8 cellular contexts compared by ENCODE assay signal in the genomic region with DNA sequence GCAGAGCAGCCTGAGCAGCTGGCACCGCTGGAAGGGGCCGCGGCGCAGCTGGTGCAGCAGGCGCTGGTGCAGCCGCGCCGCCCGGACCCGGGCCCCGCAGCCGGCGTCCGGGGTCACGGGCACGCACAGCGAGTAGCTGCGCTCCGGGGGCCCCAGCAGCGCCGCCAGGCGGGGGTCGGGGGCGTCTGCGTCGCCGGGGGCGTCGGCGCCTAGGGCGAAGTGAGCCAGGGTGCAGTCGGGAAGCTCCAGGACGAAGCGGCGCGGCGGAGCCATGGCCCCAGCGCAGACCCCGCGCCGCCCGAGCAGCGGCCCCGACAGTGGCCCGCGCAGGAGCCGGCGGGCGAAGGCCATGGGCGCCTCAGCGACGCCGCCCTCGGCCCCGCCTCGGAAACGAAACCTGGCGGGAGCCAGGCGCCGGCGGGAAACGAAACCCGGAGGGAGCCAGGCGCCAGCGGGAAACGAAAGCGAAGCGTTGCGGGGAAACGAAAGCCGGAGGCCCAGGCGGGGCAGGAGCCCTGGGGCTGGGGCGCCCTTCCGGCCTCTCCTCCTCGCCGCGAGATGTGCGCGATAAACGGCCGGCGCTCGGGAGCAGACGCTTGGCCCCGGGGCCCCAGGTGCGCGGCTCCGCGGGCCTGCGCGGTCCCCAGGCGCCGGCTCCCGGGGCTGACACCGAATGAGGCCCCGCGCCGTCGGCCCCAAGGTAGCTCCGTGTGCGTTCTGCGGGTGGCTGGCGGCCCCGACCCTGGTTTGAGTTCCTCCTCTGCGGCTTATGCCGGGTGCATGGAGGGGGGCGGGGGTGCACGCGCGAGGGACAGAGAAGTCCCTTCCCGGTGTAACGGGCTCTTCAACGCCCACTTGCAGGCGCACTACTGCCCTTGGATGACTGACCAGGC. TPM values are rescaled to one million over a fixed set of nuclear protein-coding genes. Genes with fewer than 3 reads are reported as not detected.
DNase-seq lines count a peak whose midpoint lies in the region; ATAC-seq, FAIRE-seq and TF ChIP-seq lines count a peak whose summit lies in the region.

A gene with protein sequence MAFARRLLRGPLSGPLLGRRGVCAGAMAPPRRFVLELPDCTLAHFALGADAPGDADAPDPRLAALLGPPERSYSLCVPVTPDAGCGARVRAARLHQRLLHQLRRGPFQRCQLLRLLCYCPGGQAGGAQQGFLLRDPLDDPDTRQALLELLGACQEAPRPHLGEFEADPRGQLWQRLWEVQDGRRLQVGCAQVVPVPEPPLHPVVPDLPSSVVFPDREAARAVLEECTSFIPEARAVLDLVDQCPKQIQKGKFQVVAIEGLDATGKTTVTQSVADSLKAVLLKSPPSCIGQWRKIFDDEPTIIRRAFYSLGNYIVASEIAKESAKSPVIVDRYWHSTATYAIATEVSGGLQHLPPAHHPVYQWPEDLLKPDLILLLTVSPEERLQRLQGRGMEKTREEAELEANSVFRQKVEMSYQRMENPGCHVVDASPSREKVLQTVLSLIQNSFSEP (minus strand): TSS at position 562 of the 893 bp plus-strand sequence. CDS start 211 bp downstream, at position 351.

- H3K4me2 ChIP-seq in astrocyte (ENCODE audit: low read length) = peak within 1 kb of the TSS; percentile 92

- peaks cover 2% of the 10 kb centered on the region for H3K27me3 ChIP-seq in astrocyte (ENCODE audit: insufficient read depth, low read length)
- no peaks in the 10 kb centered on the region for H3K27me3 ChIP-seq in small intestine (ENCODE audit: control insufficient read depth in 2 of 2, insufficient read depth in 2 of 2, low read length in 2 of 2)

- H3K36me3 ChIP-seq in astrocyte (ENCODE audit: insufficient read depth, low read length) (no peaks in the 10 kb centered on the region), small intestine (ENCODE audit: control insufficient read depth in 2 of 2, insufficient read depth in 2 of 2, low read length in 2 of 2) (peaks cover 0 to 3% of the 10 kb centered on the region in 2 donors)

- H3K4me3 ChIP-seq in GM08714 (ENCODE audit: low read length) (peak within 1 kb of the TSS; percentile 82; the same call in 1 of the 2 replicates), astrocyte (ENCODE audit: insufficient read depth, low read depth, low read length) (peak within 1 kb of the TSS; percentile 67), iPS-11a (ENCODE audit: low read depth, low read length) (peak within 1 kb of the TSS; percentile 40), small intestine (ENCODE audit: low read depth in 1 of 2, low read length in 2 of 2) (peak within 1 kb of the TSS; percentile 68 to 78)

- peaks cover 21% of the 10 kb centered on the region for H3K9me3 Mint-ChIP-seq in T-helper 2 cell treated with Interferon-gamma antibody and Interleukin-4, amounts not matched to agents 5 μg/mL and 100 μg/mL, for 36 hours
- peaks cover 9% of the 10 kb centered on the region for H3K9me3 Mint-ChIP-seq in astrocyte (ENCODE audit: unreplicated experiment)

- TF ChIP-seq CTCF in astrocyte (IDR thresholded peaks at IDR 0.05; ENCODE audit: insufficient read depth, low read depth, low read length) = no peak

- peak; percentile 46 for DNase-seq in KG1 (lab: John Stamatoyannopoulos, UW)
- peak; percentile 82 for DNase-seq in T-helper 2 cell treated with Interferon-gamma antibody and Interleukin-4, amounts not matched to agents 5 μg/mL and 100 μg/mL, for 36 hours (ENCODE audit: low spot score)
- peak; percentile 31 for DNase-seq in astrocyte (ENCODE audit: low read depth)
- DNase-seq in small intestine = peak; percentile 91
- no peak for DNase-seq in cortex of kidney (lab: John Stamatoyannopoulos, UW)

- peak; percentile 84 for ATAC-seq in GM21717 (IDR thresholded peaks at IDR 0.05; ENCODE audit: unreplicated experiment)

- no peaks in the 10 kb centered on the region for H3K79me2 ChIP-seq in astrocyte (ENCODE audit: insufficient read depth, low read length)

- peaks cover 40% of the 10 kb centered on the region for H3K36me3 Mint-ChIP-seq in T-helper 2 cell treated with Interferon-gamma antibody and Interleukin-4, amounts not matched to agents 5 μg/mL and 100 μg/mL, for 36 hours (ENCODE audit: low read depth)
- peaks cover 20% of the 10 kb centered on the region for H3K36me3 Mint-ChIP-seq in astrocyte (ENCODE audit: low read depth, unreplicated experiment)

- no peaks in the 10 kb centered on the region for H4K20me1 ChIP-seq in astrocyte (ENCODE audit: insufficient read depth, low read length)

- H3K9ac ChIP-seq in astrocyte (ENCODE audit: low read length) = peak within 1 kb of the TSS; percentile 73

- peak within 1 kb of the TSS; percentile 75 for H2AFZ ChIP-seq in astrocyte (ENCODE audit: low read depth, low read length)

- peak within 1 kb of the TSS; percentile 98 for H3K4me3 Mint-ChIP-seq in T-helper 2 cell treated with Interferon-gamma antibody and Interleukin-4, amounts not matched to agents 5 μg/mL and 100 μg/mL, for 36 hours
- H3K4me3 Mint-ChIP-seq in astrocyte (ENCODE audit: unreplicated experiment) = peak within 1 kb of the TSS; percentile 91

- H3K27me3 Mint-ChIP-seq in T-helper 2 cell treated with Interferon-gamma antibody and Interleukin-4, amounts not matched to agents 5 μg/mL and 100 μg/mL, for 36 hours (ENCODE audit: low read depth) = no peaks in the 10 kb centered on the region
- peaks cover 4% of the 10 kb centered on the region for H3K27me3 Mint-ChIP-seq in astrocyte (ENCODE audit: low read depth, unreplicated experiment)

- no peak within 1 kb of the TSS for H3K27ac ChIP-seq in astrocyte (ENCODE audit: low read depth, low read length)
- peak within 1 kb of the TSS; percentile 75 to 87 for H3K27ac ChIP-seq in small intestine (ENCODE audit: low read depth in 1 of 2, low read length in 1 of 2)

- 0 to 1% (median 1%) methylated on average over 62 to 114 of the region's 114 CpGs for whole genome bisulfite sequencing in small intestine, 3 donors

- no peak for FAIRE-seq in astrocyte (lab: Jason Lieb, UNC)
- no peak for FAIRE-seq in small intestine (lab: Jason Lieb, UNC)

- peaks cover 42% of the 10 kb centered on the region for H3K4me1 Mint-ChIP-seq in T-helper 2 cell treated with Interferon-gamma antibody and Interleukin-4, amounts not matched to agents 5 μg/mL and 100 μg/mL, for 36 hours (ENCODE audit: low read depth)
- peaks cover 22% of the 10 kb centered on the region for H3K4me1 Mint-ChIP-seq in astrocyte (ENCODE audit: low read depth, unreplicated experiment)

- H3K9me3 ChIP-seq in astrocyte (ENCODE audit: insufficient read depth, low read depth, low read length) = no peaks in the 10 kb centered on the region
- H3K9me3 ChIP-seq in small intestine (ENCODE audit: control insufficient read depth, low read depth) = no peaks in the 10 kb centered on the region

- peaks cover 7% of the 10 kb centered on the region for H3K4me1 ChIP-seq in astrocyte (ENCODE audit: insufficient read depth, low read length)
- H3K4me1 ChIP-seq in small intestine (ENCODE audit: control insufficient read depth in 2 of 2, insufficient read depth in 1 of 2, low read depth in 1 of 2, low read length in 1 of 2) = peaks cover 2 to 3% of the 10 kb centered on the region in 2 donors

- peak within 1 kb of the TSS; percentile 96 for H3K27ac Mint-ChIP-seq in T-helper 2 cell treated with Interferon-gamma antibody and Interleukin-4, amounts not matched to agents 5 μg/mL and 100 μg/mL, for 36 hours
- H3K27ac Mint-ChIP-seq in astrocyte (ENCODE audit: unreplicated experiment) = peak within 1 kb of the TSS; percentile 67

RNA-seq across cellular contexts. Expression of the gene that starts here (rescaled TPM):
- total RNA-seq in astrocyte = 32.5 and 38.6 TPM in 2 replicates
- polyA plus RNA-seq in small intestine = 10 to 100 TPM in 1 of 3 donors, 1 to 10 TPM in 2; 5.5 to 11.0 (median 9.5) TPM
